Comparison of ENCODE assay signal across 16 cellular contexts in genomic region chr2:74741076-74741460, GRCh38.
DNase-seq lines count a peak whose midpoint lies in the region; ATAC-seq, FAIRE-seq and TF ChIP-seq lines count a peak whose summit lies in the region.
"Had no signal": no experiment of that assay in that cellular context is flagged by ENCODE, and none has a peak within 500 bp of the region (broad histone marks: within the 10 kb centered on the region; RNA-seq: fewer than 3 reads in every experiment).

No MANE protein-coding gene starts in this region.

- H3K4me3 ChIP-seq in astrocyte (ENCODE audit: insufficient read depth, low read depth, low read length), result no peak overlapping the region
- H3K4me3 ChIP-seq in left lung, result no peak overlapping the region
- no peak overlapping the region for H3K4me3 ChIP-seq in upper lobe of right lung

- H3K4me3 Mint-ChIP-seq in activated CD4-positive, alpha-beta T cell treated with anti-CD3 and anti-CD28 coated beads, Interleukin-2, amount 10 ng/mL, durations not matched to agents 24 days and 14 days, result no peak overlapping the region
- no peak overlapping the region for H3K4me3 Mint-ChIP-seq in activated CD4-positive, alpha-beta T cell treated with anti-CD3 and anti-CD28 coated beads, Interleukin-2, amount 10 ng/mL, durations not matched to agents 7 days and 5 days
- no peak overlapping the region for H3K4me3 Mint-ChIP-seq in astrocyte (ENCODE audit: unreplicated experiment)
- H3K4me3 Mint-ChIP-seq: stimulated activated naive CD8-positive, alpha-beta T cell treated with anti-CD3 and anti-CD28 coated beads, Interleukin-15, Interleukin-2, amounts not matched to agents 100 ng/mL and 50 ng/mL, for 24 hours had no signal

- no peak overlapping the region for H3K27ac Mint-ChIP-seq in activated CD4-positive, alpha-beta T cell treated with anti-CD3 and anti-CD28 coated beads, Interleukin-2, amount 10 ng/mL, durations not matched to agents 24 days and 14 days
- H3K27ac Mint-ChIP-seq in activated CD4-positive, alpha-beta T cell treated with anti-CD3 and anti-CD28 coated beads, Interleukin-2, amount 10 ng/mL, durations not matched to agents 7 days and 5 days, result no peak overlapping the region
- H3K27ac Mint-ChIP-seq in astrocyte (ENCODE audit: unreplicated experiment), result peak overlapping the region; percentile 91
- H3K27ac Mint-ChIP-seq: stimulated activated naive CD8-positive, alpha-beta T cell treated with anti-CD3 and anti-CD28 coated beads, Interleukin-15, Interleukin-2, amounts not matched to agents 100 ng/mL and 50 ng/mL, for 24 hours had no signal

- H3K36me3 ChIP-seq in astrocyte (ENCODE audit: insufficient read depth, low read length) (no peaks in the 10 kb centered on the region), left lung (no peaks in the 10 kb centered on the region), upper lobe of right lung (no peaks in the 10 kb centered on the region)

- H2AFZ ChIP-seq in astrocyte (ENCODE audit: low read depth, low read length), result peak overlapping the region; percentile 62

- H3K4me1 ChIP-seq in astrocyte (ENCODE audit: insufficient read depth, low read length) (peaks cover 21% of the 10 kb centered on the region), left lung (peaks cover 0 to 10% of the 10 kb centered on the region in 2 donors), upper lobe of right lung (peaks cover 9% of the 10 kb centered on the region)

- H3K79me2 ChIP-seq in astrocyte (ENCODE audit: insufficient read depth, low read length), result no peaks in the 10 kb centered on the region

- FAIRE-seq in astrocyte (lab: Jason Lieb, UNC), result no peak
- FAIRE-seq: A204.1 had no signal

- CTCF ChIA-PET in activated CD4-positive, alpha-beta T cell treated with anti-CD3 and anti-CD28 coated beads, Interleukin-2, amount 10 ng/mL, durations not matched to agents 7 days and 5 days (lab: Charles Lee), result interaction anchor here (1.0 kb wide), 1 partner anchor 9 kb away, joined by 3 read pairs; no protein-coding TSS in a partner anchor

- ATAC-seq in left lung, result peak; percentile 49
- ATAC-seq in upper lobe of right lung, result peak; percentile 47

- peak overlapping the region; percentile 77 for H3K4me2 ChIP-seq in astrocyte (ENCODE audit: low read length)

- peaks cover 5% of the 10 kb centered on the region for H3K27me3 Mint-ChIP-seq in activated CD4-positive, alpha-beta T cell treated with anti-CD3 and anti-CD28 coated beads, Interleukin-2, amount 10 ng/mL, durations not matched to agents 24 days and 14 days
- peaks cover 5% of the 10 kb centered on the region for H3K27me3 Mint-ChIP-seq in activated CD4-positive, alpha-beta T cell treated with anti-CD3 and anti-CD28 coated beads, Interleukin-2, amount 10 ng/mL, durations not matched to agents 7 days and 5 days
- H3K27me3 Mint-ChIP-seq in astrocyte (ENCODE audit: low read depth, unreplicated experiment), result peaks cover 4% of the 10 kb centered on the region

- H3K4me1 Mint-ChIP-seq in activated CD4-positive, alpha-beta T cell treated with anti-CD3 and anti-CD28 coated beads, Interleukin-2, amount 10 ng/mL, durations not matched to agents 24 days and 14 days, result no peaks in the 10 kb centered on the region
- no peaks in the 10 kb centered on the region for H3K4me1 Mint-ChIP-seq in activated CD4-positive, alpha-beta T cell treated with anti-CD3 and anti-CD28 coated beads, Interleukin-2, amount 10 ng/mL, durations not matched to agents 7 days and 5 days
- H3K4me1 Mint-ChIP-seq in astrocyte (ENCODE audit: low read depth, unreplicated experiment), result peaks cover 22% of the 10 kb centered on the region

- intact Hi-C loops in activated CD4-positive, alpha-beta T cell treated with anti-CD3 and anti-CD28 coated beads, Interleukin-2, amount 10 ng/mL, durations not matched to agents 24 days and 14 days (cut with micrococcal nuclease), result no loop called here
- intact Hi-C loops in left lung (cut with DNase I), result no loop called here
- intact Hi-C loops in upper lobe of right lung (cut with DNase I), result no loop called here

- no peaks in the 10 kb centered on the region for H3K36me3 Mint-ChIP-seq in activated CD4-positive, alpha-beta T cell treated with anti-CD3 and anti-CD28 coated beads, Interleukin-2, amount 10 ng/mL, durations not matched to agents 24 days and 14 days (ENCODE audit: low read depth)
- peaks cover 4% of the 10 kb centered on the region for H3K36me3 Mint-ChIP-seq in activated CD4-positive, alpha-beta T cell treated with anti-CD3 and anti-CD28 coated beads, Interleukin-2, amount 10 ng/mL, durations not matched to agents 7 days and 5 days (ENCODE audit: low read depth)
- H3K36me3 Mint-ChIP-seq in astrocyte (ENCODE audit: low read depth, unreplicated experiment), result no peaks in the 10 kb centered on the region

- H4K20me1 ChIP-seq in astrocyte (ENCODE audit: insufficient read depth, low read length), result no peaks in the 10 kb centered on the region

- H3K27me3 ChIP-seq in astrocyte (ENCODE audit: insufficient read depth, low read length) (no peaks in the 10 kb centered on the region), left lung (no peaks in the 10 kb centered on the region), upper lobe of right lung (no peaks in the 10 kb centered on the region)

- peak overlapping the region; percentile 54 for H3K27ac ChIP-seq in astrocyte (ENCODE audit: low read depth, low read length)
- H3K27ac ChIP-seq in left lung, result no peak overlapping the region
- no peak overlapping the region for H3K27ac ChIP-seq in upper lobe of right lung
- H3K27ac ChIP-seq: HL-60 had no signal

- DNase-seq in activated CD4-positive, alpha-beta T cell treated with anti-CD3 and anti-CD28 coated beads, Interleukin-2, amount 10 ng/mL, durations not matched to agents 24 days and 14 days, result peak; percentile 39
- no peak for DNase-seq in activated CD4-positive, alpha-beta T cell treated with anti-CD3 and anti-CD28 coated beads, Interleukin-2, amount 10 ng/mL, durations not matched to agents 7 days and 5 days
- DNase-seq in astrocyte (ENCODE audit: low read depth) (no peak), left lung (no peak), upper lobe of right lung (no peak), DMS79 (lab: John Stamatoyannopoulos, UW) (no peak), DMS53 treated with DMSO at 0.1 percent for 48 hours (lab: John Stamatoyannopoulos, UW; ENCODE audit: unreplicated experiment) (no peak), hepatic stellate cell (ENCODE audit: low spot score) (no peak)
- DNase-seq: activated CD4-positive, alpha-beta T cell treated with anti-CD3 and anti-CD28 coated beads, Interleukin-2, amount 50 U/mL, for 1 hour; activated naive CD4-positive, alpha-beta T cell; NCI-H1105 treated with DMSO at 0.1 percent for 48 hours; NCI-H69; stimulated activated CD4-positive, alpha-beta T cell treated with anti-CD3 and anti-CD28 coated beads, Interleukin-4, amount 100 ng/mL, for 1 hour had no signal

- H3K9ac ChIP-seq in astrocyte (ENCODE audit: low read length), result peak overlapping the region; percentile 4

- POLR2A ChIA-PET in activated CD4-positive, alpha-beta T cell treated with anti-CD3 and anti-CD28 coated beads, Interleukin-2, amount 10 ng/mL, durations not matched to agents 7 days and 5 days (lab: Charles Lee), result no interaction called here

- TF ChIP-seq CTCF in astrocyte (IDR thresholded peaks at IDR 0.05; ENCODE audit: insufficient read depth, low read depth, low read length), result no peak
- TF ChIP-seq CTCF in left lung (IDR thresholded peaks at IDR 0.05), result no peak
- no peak for TF ChIP-seq CTCF in upper lobe of right lung (IDR thresholded peaks at IDR 0.05)

- no peaks in the 10 kb centered on the region for H3K9me3 ChIP-seq in astrocyte (ENCODE audit: insufficient read depth, low read depth, low read length)
- H3K9me3 ChIP-seq in left lung, result peaks cover 0 to 11% of the 10 kb centered on the region in 2 donors
- no peaks in the 10 kb centered on the region for H3K9me3 ChIP-seq in upper lobe of right lung

- H3K9me3 Mint-ChIP-seq in activated CD4-positive, alpha-beta T cell treated with anti-CD3 and anti-CD28 coated beads, Interleukin-2, amount 10 ng/mL, durations not matched to agents 24 days and 14 days, result peaks cover 6% of the 10 kb centered on the region
- peaks cover 4% of the 10 kb centered on the region for H3K9me3 Mint-ChIP-seq in activated CD4-positive, alpha-beta T cell treated with anti-CD3 and anti-CD28 coated beads, Interleukin-2, amount 10 ng/mL, durations not matched to agents 7 days and 5 days
- H3K9me3 Mint-ChIP-seq in astrocyte (ENCODE audit: unreplicated experiment), result peaks cover 6% of the 10 kb centered on the region
